37 cellular contexts compared by ENCODE assay signal in the genomic region with DNA sequence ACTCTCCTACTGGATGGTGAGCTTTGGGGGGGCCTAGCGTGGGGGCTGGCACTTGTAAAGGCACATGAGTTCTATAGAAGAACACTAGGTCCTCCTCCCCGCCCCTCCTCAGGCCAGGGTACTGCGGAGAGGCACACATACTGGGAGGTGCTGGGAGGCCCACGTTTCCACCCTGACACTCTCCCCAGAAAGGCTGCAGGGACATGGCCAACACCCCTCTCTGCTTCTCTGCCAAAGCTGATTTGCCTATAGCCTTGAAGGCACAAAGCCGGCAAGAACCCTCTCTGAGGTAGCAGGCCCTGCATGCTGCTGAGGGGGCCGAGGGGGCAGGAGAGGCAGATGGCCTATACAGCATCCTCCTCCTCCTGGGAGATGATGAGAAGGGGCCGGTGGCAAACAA.
"Had no signal": no experiment of that assay in that cellular context is flagged by ENCODE, and none has a peak within 500 bp of the region (broad histone marks: within the 10 kb centered on the region; RNA-seq: fewer than 3 reads in every experiment).

No MANE protein-coding gene starts in this region.

- DNase-seq: activated B cell treated with CpG ODN at 0.5 μM for 24 hours; activated CD4-positive, alpha-beta memory T cell treated with anti-CD3 and anti-CD28 coated beads for 36 hours; activated CD4-positive, alpha-beta T cell treated with anti-CD3 and anti-CD28 coated beads for 4 hours; activated CD4-positive, alpha-beta T cell treated with anti-CD3 and anti-CD28 coated beads, Interleukin-2, amount 10 ng/mL, durations not matched to agents 24 days and 14 days; activated CD4-positive, alpha-beta T cell treated with anti-CD3 and anti-CD28 coated beads, Interleukin-2, amount 50 U/mL, for 1 hour; activated CD4-positive, alpha-beta T cell treated with anti-CD3 and anti-CD28 coated beads, Interleukin-2, amount 50 U/mL, for 4 hours; activated CD4-positive, CD25-positive, alpha-beta regulatory T cell treated with anti-CD3 and anti-CD28 coated beads, Interleukin-2, amount 50 U/mL, for 72 hours; activated CD8-positive, alpha-beta memory T cell treated with anti-CD3 and anti-CD28 coated beads, Interleukin-2, amount 50 U/mL, for 4 hours; activated CD8-positive, alpha-beta T cell treated with anti-CD3 and anti-CD28 coated beads for 36 hours; activated effector memory CD4-positive, alpha-beta T cell treated with anti-CD3 and anti-CD28 coated beads, Interleukin-2, amount 50 U/mL, for 16 hours; activated gamma-delta T cell treated with Interleukin-2 at 50 U/mL for 16 hours; activated naive CD4-positive, alpha-beta T cell treated with anti-CD3 and anti-CD28 coated beads, Interleukin-2, amount 10 ng/mL, durations not matched to agents 7 days and 5 days; activated naive CD4-positive, alpha-beta T cell treated with Interleukin-2 at 50 U/mL for 16 hours; activated naive CD8-positive, alpha-beta T cell treated with anti-CD3 and anti-CD28 coated beads, Interleukin-2, amount 10 ng/mL, durations not matched to agents 7 days and 5 days; activated naive CD8-positive, alpha-beta T cell treated with anti-CD3 and anti-CD28 coated beads, Interleukin-2, amount 50 U/mL, for 24 hours; activated T-cell treated with anti-CD3 and anti-CD28 coated beads for 4 hours; activated T-cell treated with anti-CD3 and anti-CD28 coated beads, Interleukin-2, amount 50 U/mL, for 1 hour; activated T-cell treated with anti-CD3 and anti-CD28 coated beads, Interleukin-2, amount 50 U/mL, for 4 hours; activated T-cell treated with anti-CD3 and anti-CD28 coated beads, Interleukin-2, amount 50 U/mL, for 72 hours; amygdala; anterior cingulate cortex; caudate nucleus; cerebellar nuclear complex; T-helper 1 cell; T-helper 2 cell; T-helper 9 cell had no signal

- H3K36me3 ChIP-seq: ascending aorta, cardiac muscle cell had no signal

- H3K27ac Mint-ChIP-seq: activated B cell treated with CpG ODN at 0.5 μM for 24 hours; activated CD4-positive, alpha-beta memory T cell treated with anti-CD3 and anti-CD28 coated beads for 36 hours; activated CD4-positive, alpha-beta T cell treated with anti-CD3 and anti-CD28 coated beads, Interleukin-2, amount 10 ng/mL, durations not matched to agents 24 days and 14 days; activated CD8-positive, alpha-beta T cell treated with anti-CD3 and anti-CD28 coated beads for 36 hours; activated naive CD4-positive, alpha-beta T cell treated with anti-CD3 and anti-CD28 coated beads, Interleukin-2, amount 10 ng/mL, durations not matched to agents 7 days and 5 days; activated naive CD4-positive, alpha-beta T cell treated with anti-CD3 and anti-CD28 coated beads, Interleukin-2, amount 50 U/mL, for 24 hours; activated naive CD8-positive, alpha-beta T cell; activated naive CD8-positive, alpha-beta T cell treated with anti-CD3 and anti-CD28 coated beads, Interleukin-2, amount 10 ng/mL, durations not matched to agents 7 days and 5 days; activated naive CD8-positive, alpha-beta T cell treated with anti-CD3 and anti-CD28 coated beads, Interleukin-2, amount 50 U/mL, for 24 hours; activated T-cell treated with anti-CD3 and anti-CD28 coated beads, Interleukin-2, amount 50 U/mL, for 72 hours; activated T-helper 1 cell treated with anti-CD3 and anti-CD28 coated beads, Interleukin-12 subunit alpha, Interleukin-12 subunit beta, Interleukin-2, Interleukin-4 antibody, amounts not matched to agents 30 ng/mL and 10 ng/mL and 1 ng/mL, durations not matched to agents 14 hours and 24 hours and 36 hours; activated T-helper 17 cell treated with anti-CD3 and anti-CD28 coated beads, Interleukin-2, amount 50 U/mL, for 72 hours; brain; T-helper 1 cell treated with Interleukin-12 subunit alpha and Interleukin-12 subunit beta and Interleukin-4 antibody, amounts not matched to agents 30 μg/mL and 1 μg/mL, for 36 hours; T-helper 2 cell treated with Interferon-gamma antibody and Interleukin-4, amounts not matched to agents 5 μg/mL and 100 μg/mL, for 36 hours had no signal

- H3K4me1 ChIP-seq: ascending aorta had no signal

- H3K4me3 Mint-ChIP-seq: activated B cell treated with CpG ODN at 0.5 μM for 24 hours; activated CD4-positive, alpha-beta memory T cell treated with anti-CD3 and anti-CD28 coated beads for 36 hours; activated CD4-positive, alpha-beta T cell treated with anti-CD3 and anti-CD28 coated beads, Interleukin-2, amount 10 ng/mL, durations not matched to agents 24 days and 14 days; activated CD8-positive, alpha-beta T cell treated with anti-CD3 and anti-CD28 coated beads for 36 hours; activated naive CD4-positive, alpha-beta T cell treated with anti-CD3 and anti-CD28 coated beads, Interleukin-2, amount 10 ng/mL, durations not matched to agents 7 days and 5 days; activated naive CD4-positive, alpha-beta T cell treated with anti-CD3 and anti-CD28 coated beads, Interleukin-2, amount 50 U/mL, for 24 hours; activated naive CD8-positive, alpha-beta T cell; activated naive CD8-positive, alpha-beta T cell treated with anti-CD3 and anti-CD28 coated beads, Interleukin-2, amount 10 ng/mL, durations not matched to agents 7 days and 5 days; activated naive CD8-positive, alpha-beta T cell treated with anti-CD3 and anti-CD28 coated beads, Interleukin-2, amount 50 U/mL, for 24 hours; activated T-cell treated with anti-CD3 and anti-CD28 coated beads, Interleukin-2, amount 50 U/mL, for 4 hours; activated T-cell treated with anti-CD3 and anti-CD28 coated beads, Interleukin-2, amount 50 U/mL, for 72 hours; activated T-helper 1 cell treated with anti-CD3 and anti-CD28 coated beads, Interleukin-12 subunit alpha, Interleukin-12 subunit beta, Interleukin-2, Interleukin-4 antibody, amounts not matched to agents 30 ng/mL and 10 ng/mL and 1 ng/mL, durations not matched to agents 14 hours and 24 hours and 36 hours; activated T-helper 17 cell treated with anti-CD3 and anti-CD28 coated beads, Interleukin-2, amount 50 U/mL, for 72 hours; brain; central memory CD8-positive, alpha-beta T cell; T-helper 1 cell treated with Interleukin-12 subunit alpha and Interleukin-12 subunit beta and Interleukin-4 antibody, amounts not matched to agents 30 μg/mL and 1 μg/mL, for 36 hours; T-helper 2 cell treated with Interferon-gamma antibody and Interleukin-4, amounts not matched to agents 5 μg/mL and 100 μg/mL, for 36 hours had no signal

- H3K27ac ChIP-seq: ascending aorta, cardiac muscle cell, VCaP had no signal

- H3K27me3 Mint-ChIP-seq: activated CD4-positive, alpha-beta T cell treated with anti-CD3 and anti-CD28 coated beads, Interleukin-2, amount 10 ng/mL, durations not matched to agents 24 days and 14 days had no signal

- H3K4me3 ChIP-seq: ascending aorta, cardiac muscle cell had no signal

- H3K36me3 Mint-ChIP-seq: activated CD4-positive, alpha-beta memory T cell treated with anti-CD3 and anti-CD28 coated beads for 36 hours; activated naive CD4-positive, alpha-beta T cell treated with anti-CD3 and anti-CD28 coated beads, Interleukin-2, amount 10 ng/mL, durations not matched to agents 7 days and 5 days; activated naive CD4-positive, alpha-beta T cell treated with anti-CD3 and anti-CD28 coated beads, Interleukin-2, amount 50 U/mL, for 24 hours; activated naive CD8-positive, alpha-beta T cell; activated naive CD8-positive, alpha-beta T cell treated with anti-CD3 and anti-CD28 coated beads, Interleukin-2, amount 10 ng/mL, durations not matched to agents 7 days and 5 days; brain had no signal

- H3K4me1 Mint-ChIP-seq: activated B cell treated with CpG ODN at 0.5 μM for 24 hours; activated CD4-positive, alpha-beta T cell treated with anti-CD3 and anti-CD28 coated beads, Interleukin-2, amount 10 ng/mL, durations not matched to agents 24 days and 14 days; activated naive CD4-positive, alpha-beta T cell treated with anti-CD3 and anti-CD28 coated beads, Interleukin-2, amount 10 ng/mL, durations not matched to agents 7 days and 5 days; activated naive CD4-positive, alpha-beta T cell treated with anti-CD3 and anti-CD28 coated beads, Interleukin-2, amount 50 U/mL, for 24 hours; activated naive CD8-positive, alpha-beta T cell treated with anti-CD3 and anti-CD28 coated beads, Interleukin-2, amount 10 ng/mL, durations not matched to agents 7 days and 5 days; activated naive CD8-positive, alpha-beta T cell treated with anti-CD3 and anti-CD28 coated beads, Interleukin-2, amount 50 U/mL, for 24 hours; activated T-helper 17 cell treated with anti-CD3 and anti-CD28 coated beads, Interleukin-2, amount 50 U/mL, for 72 hours; brain; central memory CD8-positive, alpha-beta T cell had no signal

- ATAC-seq: activated CD8-positive, alpha-beta T cell treated with anti-CD3 and anti-CD28 coated beads for 36 hours; activated naive CD8-positive, alpha-beta T cell treated with anti-CD3 and anti-CD28 coated beads, Interleukin-2, amount 50 U/mL, for 24 hours; activated T-cell treated with anti-CD3 and anti-CD28 coated beads, Interleukin-2, amount 50 U/mL, for 4 hours; activated T-cell treated with anti-CD3 and anti-CD28 coated beads, Interleukin-2, amount 50 U/mL, for 72 hours; activated T-helper 17 cell treated with anti-CD3 and anti-CD28 coated beads, Interleukin-2, amount 50 U/mL, for 72 hours had no signal

- H3K27me3 ChIP-seq: ascending aorta, cardiac muscle cell had no signal
